ENCODE assay signal across 25 cellular contexts in genomic region chr6:93366506-93366905, GRCh38.
"Had no signal": no experiment of that assay in that cellular context is flagged by ENCODE, and none has a peak within 500 bp of the region (broad histone marks: within the 10 kb centered on the region; RNA-seq: fewer than 3 reads in every experiment).

No MANE protein-coding gene starts in this region.

- ATAC-seq: activated CD4-positive, CD25-positive, alpha-beta regulatory T cell treated with anti-CD3 and anti-CD28 coated beads, Interleukin-2, amount 50 U/mL, for 24 hours; activated naive CD8-positive, alpha-beta T cell treated with anti-CD3 and anti-CD28 coated beads, Interleukin-2, amount 50 U/mL, for 24 hours; activated T-cell treated with anti-CD3 and anti-CD28 coated beads, Interleukin-2, amount 50 U/mL, for 4 hours; foreskin keratinocyte; heart right ventricle; left lobe of liver; lower lobe of right lung; natural killer cell; right lobe of liver; stimulated activated effector memory CD8-positive, alpha-beta T cell treated with anti-CD3 and anti-CD28 coated beads, Interleukin-12 subunit alpha, Interleukin-12 subunit beta, amount 100 ng/mL, for 72 hours; T-helper 17 cell had no signal

- DNase-seq: activated CD4-positive, alpha-beta memory T cell treated with anti-CD3 and anti-CD28 coated beads, Interleukin-2, amount 10 ng/mL, durations not matched to agents 7 days and 5 days; activated CD4-positive, alpha-beta T cell treated with anti-CD3 and anti-CD28 coated beads, Interleukin-2, amount 10 ng/mL, durations not matched to agents 24 days and 14 days; activated naive CD8-positive, alpha-beta T cell treated with anti-CD3 and anti-CD28 coated beads, Interleukin-2, amount 50 U/mL, for 24 hours; activated T-cell treated with anti-CD3 and anti-CD28 coated beads, Interleukin-2, amount 50 U/mL, for 4 hours; amygdala; central memory CD4-positive, alpha-beta T cell; dermis blood vessel endothelial cell; effector CD4-positive, alpha-beta T cell; foreskin keratinocyte; heart right ventricle; kidney glomerular epithelial cell; lower lobe of right lung; mesendoderm; natural killer cell; occipital lobe; right lobe of liver; stimulated activated CD4-positive, alpha-beta T cell treated with anti-CD3 and anti-CD28 coated beads, Interleukin-12 subunit alpha, Interleukin-12 subunit beta, amount 100 ng/mL, for 4 hours; stimulated activated CD4-positive, alpha-beta T cell treated with anti-CD3 and anti-CD28 coated beads, Interleukin-4, amount 100 ng/mL, for 24 hours; T-helper 17 cell; T1000; trophoblast cell; WERI-Rb-1 had no signal
